Comparison of ENCODE assay signal across 8 cellular contexts in genomic region chr10:84328303-84329093, GRCh38. TPM values are rescaled to one million over a fixed set of nuclear protein-coding genes. Genes with fewer than 3 reads are reported as not detected.
DNase-seq lines count a peak whose midpoint lies in the region; ATAC-seq lines count a peak whose summit lies in the region.

TSS of gene CCSER2 (plus strand) at chr10:84328589. CDS start at chr10:84371053, 42,464 bp downstream.

- H3K4me1 ChIP-seq in mesendoderm (ENCODE audit: control insufficient read depth, low read depth, low read length) = peaks cover 7% of the 10 kb centered on the region

- H4K8ac ChIP-seq in mesendoderm (ENCODE audit: low read depth, low read length) = no peak within 1 kb of the TSS

- H3K27me3 Mint-ChIP-seq in effector memory CD8-positive, alpha-beta T cell = no peaks in the 10 kb centered on the region

- peaks cover 33% of the 10 kb centered on the region for H3K36me3 Mint-ChIP-seq in effector memory CD8-positive, alpha-beta T cell (ENCODE audit: insufficient read depth)

- H4K5ac ChIP-seq in mesendoderm (ENCODE audit: low read length) = no peak within 1 kb of the TSS

- H3K27ac Mint-ChIP-seq in effector memory CD8-positive, alpha-beta T cell = peak within 1 kb of the TSS; percentile 99

- peaks cover 2% of the 10 kb centered on the region for H3K79me1 ChIP-seq in mesendoderm (ENCODE audit: low read length)

- H3K9me3 Mint-ChIP-seq in effector memory CD8-positive, alpha-beta T cell = no peaks in the 10 kb centered on the region

- H3K18ac ChIP-seq in mesendoderm (ENCODE audit: low read length) = peak within 1 kb of the TSS; percentile 95

- H3K27me3 ChIP-seq in mesendoderm (ENCODE audit: insufficient read depth, low read length, poor library complexity) = no peaks in the 10 kb centered on the region

- peak within 1 kb of the TSS; percentile 91 to 94 for H3K4me3 Mint-ChIP-seq in effector memory CD8-positive, alpha-beta T cell

- peaks cover 19% of the 10 kb centered on the region for H3K79me2 ChIP-seq in mesendoderm (ENCODE audit: control insufficient read depth, insufficient read depth, low read length)

- H2AK5ac ChIP-seq in mesendoderm (ENCODE audit: low read length) = no peak within 1 kb of the TSS

- H3K27ac ChIP-seq in mesendoderm (ENCODE audit: low read depth, low read length) = peak within 1 kb of the TSS; percentile 89

- H3K4ac ChIP-seq in mesendoderm (ENCODE audit: low read depth, low read length) = no peak within 1 kb of the TSS

- no CpG with 5 or more reads among the region's 105 CpGs for WGBS in mesendoderm (ENCODE audit: extremely low coverage, insufficient coverage, low lambda C conversion rate)

- H3K36me3 ChIP-seq in mesendoderm (ENCODE audit: control insufficient read depth, insufficient read depth, low read length) = no peaks in the 10 kb centered on the region

- H3K4me2 ChIP-seq in mesendoderm (ENCODE audit: low read length) = peak within 1 kb of the TSS; percentile 62

- peak; percentile 59 for ATAC-seq in GM19395 (IDR thresholded peaks at IDR 0.05; ENCODE audit: unreplicated experiment)
- ATAC-seq in HG03558 (IDR thresholded peaks at IDR 0.05; ENCODE audit: extremely low read depth, unreplicated experiment) = peak; percentile 28
- ATAC-seq in effector memory CD8-positive, alpha-beta T cell (replicated peaks) = peak; percentile 51

- peak within 1 kb of the TSS; percentile 97 for H3K56ac ChIP-seq in mesendoderm (ENCODE audit: low read length)

- peak within 1 kb of the TSS; percentile 89 for H3K4me3 ChIP-seq in mesendoderm (ENCODE audit: low read length)

- H2BK5ac ChIP-seq in mesendoderm (ENCODE audit: low read length) = no peak within 1 kb of the TSS

- DNase-seq in CMK (ENCODE audit: low read depth) (peak; percentile 79), NOMO-1 (lab: John Stamatoyannopoulos, UW; ENCODE audit: unreplicated experiment in 2 of 2) (peak; percentile 85 to 94), mesendoderm (peak; percentile 97)
- peak; percentile 92 to 97 (median 96) for DNase-seq in activated CD8-positive, alpha-beta memory T cell treated with anti-CD3 and anti-CD28 coated beads for 48 hours (ENCODE audit: low read depth in 2 of 3, low spot score in 2 of 3)
- DNase-seq in effector memory CD8-positive, alpha-beta T cell = peak; percentile 87 to 93 (median 93)
- DNase-seq in stimulated activated CD8-positive, alpha-beta memory T cell treated with anti-CD3 and anti-CD28 coated beads, Interleukin-12 subunit alpha, Interleukin-12 subunit beta, amount 100 ng/mL, for 4 hours (ENCODE audit: low read depth) = peak; percentile 90

- no peak within 1 kb of the TSS for H2BK15ac ChIP-seq in mesendoderm (replicated peaks; ENCODE audit: low read depth)

- H3K4me1 Mint-ChIP-seq in effector memory CD8-positive, alpha-beta T cell (ENCODE audit: low read depth in 2 of 2) = peaks cover 27 to 32% of the 10 kb centered on the region in 2 donors

- no peak within 1 kb of the TSS for H3K23ac ChIP-seq in mesendoderm (ENCODE audit: low read length)

- H2BK120ac ChIP-seq in mesendoderm (ENCODE audit: low read depth, low read length) = peak within 1 kb of the TSS; percentile 75

- H3K9ac ChIP-seq in mesendoderm (ENCODE audit: low read length) = peak within 1 kb of the TSS; percentile 93

RNA-seq across cellular contexts. Expression of gene CCSER2, which starts in this region (rescaled TPM):
- polyA plus RNA-seq in mesendoderm (2013, experiment 1 of 2) = 26.4 TPM
- polyA plus RNA-seq in mesendoderm (2013, experiment 2 of 2) = 28.3 TPM

Comparison
In these comparisons a context has a peak if more than half of its experiments do, and no peak if none do; other contexts are left out.
1. Peak in every context shown above with its lines: DNase-seq, ATAC-seq, H3K4me3 ChIP-seq and H3K27ac ChIP-seq.